In genomic region chr14:90823542-90823941, GRCh38 we compare ENCODE assay signal across 5 cellular contexts. TPM values are rescaled to one million over a fixed set of nuclear protein-coding genes. Genes with fewer than 3 reads are reported as not detected.
DNase-seq lines count a peak whose midpoint lies in the region; ATAC-seq, FAIRE-seq and TF ChIP-seq lines count a peak whose summit lies in the region.
"Not testable (repeated sequence)": the region's sequence is repeated elsewhere in the genome, so short reads cannot be mapped to it uniquely, and the experiment has no call there.

No MANE protein-coding gene starts in this region.

- TF ChIP-seq CTCF in HCT116 (IDR thresholded peaks at IDR 0.05 in 2 of 3, conservative IDR thresholded peaks at IDR 0.05 in 1 of 3; ENCODE audit: borderline replicate concordance in 1 of 3, insufficient read depth in 1 of 3, low read depth in 2 of 3, low read length in 2 of 3); OCI-LY7 (conservative IDR thresholded peaks at IDR 0.05; ENCODE audit: low read length); K562 (IDR thresholded peaks at IDR 0.05 in 2 of 3, conservative IDR thresholded peaks at IDR 0.05 in 1 of 3; ENCODE audit: insufficient read depth in 2 of 3, low read depth in 1 of 3, low read length in 3 of 3); endothelial cell (IDR thresholded peaks at IDR 0.05; ENCODE audit: unreplicated experiment); HepG2 (CRISPR knock-in tag; IDR thresholded peaks at IDR 0.05): not testable (repeated sequence)

- H3K4me3 Mint-ChIP-seq in endothelial cell (ENCODE audit: unreplicated experiment), result peak overlapping the region; percentile 4

- not testable (repeated sequence) for H3K27me3 Mint-ChIP-seq in endothelial cell (ENCODE audit: unreplicated experiment)

- RAD21 ChIA-PET in HCT116 (lab: Charles Lee; ENCODE audit: low non-redundant PET in 1 of 2, low total read pairs in 2 of 2, uncharacterized antibody in 2 of 2, unreplicated experiment in 2 of 2), result not testable (repeated sequence)

- H3K4me1 ChIP-seq in HCT116 (ENCODE audit: control insufficient read depth in 1 of 2, insufficient read depth in 2 of 2, low read length in 2 of 2), result peaks cover 10 to 14% of the 10 kb centered on the region in 2 experiments
- not testable (repeated sequence) for H3K4me1 ChIP-seq in OCI-LY7 (ENCODE audit: insufficient read depth, low read length, poor library complexity, severe bottlenecking)
- peaks cover 7 to 10% of the 10 kb centered on the region in 2 experiments for H3K4me1 ChIP-seq in K562 (replicated peaks in 1 of 2; ENCODE audit: control insufficient read depth in 2 of 2, insufficient read depth in 2 of 2, low read length in 2 of 2)
- peaks cover 14% of the 10 kb centered on the region for H3K4me1 ChIP-seq in HepG2 (ENCODE audit: insufficient read depth, low read length)

- intact Hi-C loops in HCT116 (cut with micrococcal nuclease); OCI-LY7 (cut with micrococcal nuclease; ENCODE audit: unreplicated experiment); K562 (cut with micrococcal nuclease); HepG2 (cut with micrococcal nuclease; ENCODE audit: unreplicated experiment): not testable (repeated sequence)

- POLR2A ChIA-PET in HCT116 (lab: Charles Lee); OCI-LY7 (lab: Charles Lee); HepG2 (lab: Yijun Ruan, JAX): not testable (repeated sequence)
- POLR2A ChIA-PET in K562 (lab: Yijun Ruan, JAX), result interaction anchor here (0.7 kb wide), 1 partner anchor 26 kb away, joined by 3 read pairs; no protein-coding TSS in a partner anchor

- not testable (repeated sequence) for ATAC-seq in HCT116, K562, HepG2

- not testable (repeated sequence) for H3K36me3 ChIP-seq in HCT116 (ENCODE audit: control insufficient read depth in 1 of 2, insufficient read depth in 2 of 2, low read length in 2 of 2); OCI-LY7 (ENCODE audit: insufficient read depth, low read length); K562 (ENCODE audit: control insufficient read depth, insufficient read depth, low read length); HepG2 (replicated peaks in 1 of 2; ENCODE audit: control insufficient read depth in 1 of 2, insufficient read depth in 2 of 2, low read length in 2 of 2)

- H3K27me3 ChIP-seq in HCT116 (ENCODE audit: insufficient read depth, low read length); K562 (ENCODE audit: control insufficient read depth in 2 of 2, insufficient read depth in 2 of 2, low read length in 2 of 2); HepG2 (ENCODE audit: control insufficient read depth in 1 of 2, insufficient read depth in 2 of 2, low read length in 2 of 2): not testable (repeated sequence)

- not testable (repeated sequence) for H3K36me3 Mint-ChIP-seq in endothelial cell (ENCODE audit: low read depth, unreplicated experiment)

- H3K27ac ChIP-seq in HCT116 (ENCODE audit: low read depth, low read length); OCI-LY7 (ENCODE audit: low read depth, low read length, poor library complexity, severe bottlenecking); K562 (ENCODE audit: extremely low read depth, low read depth, low read length); HepG2 (ENCODE audit: extremely low read length, insufficient read depth, low read length): not testable (repeated sequence)

- H4K20me1 ChIP-seq in HCT116 (ENCODE audit: insufficient read depth); OCI-LY7 (ENCODE audit: insufficient read depth, low read length); K562 (replicated peaks; ENCODE audit: control insufficient read depth, insufficient read depth, low read length); HepG2 (ENCODE audit: insufficient read depth, low read length): not testable (repeated sequence)

- not testable (repeated sequence) for BruUV-seq in HCT116 (replicated peaks; lab: Mats Ljungman, UMichigan); OCI-LY7 (replicated peaks; lab: Mats Ljungman, UMichigan); K562 (replicated peaks; lab: Mats Ljungman, UMichigan); HepG2 (replicated peaks; lab: Mats Ljungman, UMichigan)

- FAIRE-seq in K562 (lab: Jason Lieb, UNC); HepG2 (lab: Jason Lieb, UNC): not testable (repeated sequence)

- not testable (repeated sequence) for H3K27ac Mint-ChIP-seq in endothelial cell (ENCODE audit: unreplicated experiment)

- H3K4me2 ChIP-seq in HCT116 (ENCODE audit: low read length); OCI-LY7 (ENCODE audit: low read length); K562 (ENCODE audit: insufficient read depth, low read length); HepG2 (ENCODE audit: low read depth, low read length): not testable (repeated sequence)

- H2AFZ ChIP-seq in HCT116 (ENCODE audit: low read depth, low read length, poor library complexity, severe bottlenecking); OCI-LY7 (ENCODE audit: low read length); K562 (ENCODE audit: low read depth, low read length); HepG2 (ENCODE audit: low read length): not testable (repeated sequence)

- H3K9me3 ChIP-seq in HCT116 (ENCODE audit: control insufficient read depth in 1 of 2, insufficient read depth in 1 of 2, low read depth in 1 of 2, low read length in 2 of 2); OCI-LY7 (ENCODE audit: low read length); K562 (replicated peaks; ENCODE audit: control insufficient read depth, insufficient read depth, low read depth, low read length); HepG2 (ENCODE audit: low read length): not testable (repeated sequence)

- H3K4me3 ChIP-seq in HCT116 (replicated peaks in 1 of 2; ENCODE audit: low read depth in 1 of 2, low read length in 2 of 2); OCI-LY7 (ENCODE audit: low read depth, low read length, poor library complexity, severe bottlenecking); K562; HepG2 (replicated peaks in 1 of 3; ENCODE audit: insufficient read depth in 1 of 3, low read depth in 2 of 3, low read length in 3 of 3): not testable (repeated sequence)

- not testable (repeated sequence) for H3K9me1 ChIP-seq in K562 (ENCODE audit: control insufficient read depth, insufficient read depth, low read length)

- DNase-seq in HCT116 (ENCODE audit: low read depth, low spot score); K562 (ENCODE audit: extremely low read depth in 1 of 4, low spot score in 3 of 4); endothelial cell (ENCODE audit: low spot score); HepG2 (ENCODE audit: low spot score): not testable (repeated sequence)
- peak; percentile 4 for DNase-seq in OCI-LY7 (ENCODE audit: low spot score)

- not testable (repeated sequence) for H3K4me1 Mint-ChIP-seq in endothelial cell (ENCODE audit: unreplicated experiment)

- in situ Hi-C loops in K562 (cut with MboI), result loop anchor here (5.0 kb wide), 1 partner anchor 66 kb away; no protein-coding TSS in a partner anchor
- in situ Hi-C loops in HepG2 (cut with HindIII; ENCODE audit: extremely low pct_ligation_motif_present, low pct_unique_long_range_greater_than_20kb), result not testable (repeated sequence)

- H3K9ac ChIP-seq in HCT116 (ENCODE audit: low read length); K562 (ENCODE audit: insufficient read depth in 1 of 2, low read depth in 2 of 2, low read length in 2 of 2); HepG2 (ENCODE audit: insufficient read depth, low read depth, low read length): not testable (repeated sequence)

- TF ChIP-seq POLR2A in HCT116 (IDR thresholded peaks at IDR 0.05; ENCODE audit: borderline replicate concordance, extremely low read depth, insufficient read depth, insufficient read length); K562 (conservative IDR thresholded peaks at IDR 0.05); HepG2 (IDR thresholded peaks at IDR 0.05; ENCODE audit: insufficient read depth in 1 of 2, low read depth in 2 of 2, low read length in 2 of 2): not testable (repeated sequence)

- not testable (repeated sequence) for H3K9me2 ChIP-seq in HCT116 (ENCODE audit: insufficient read depth); OCI-LY7 (ENCODE audit: insufficient read depth, low read length)

- CTCF ChIA-PET in HCT116 (lab: Charles Lee); OCI-LY7 (lab: Charles Lee; ENCODE audit: unreplicated experiment); K562 (lab: Yijun Ruan, JAX; ENCODE audit: low intra/inter-chr PET ratio); HepG2 (lab: Yijun Ruan, JAX; ENCODE audit: low intra/inter-chr PET ratio, low total read pairs): not testable (repeated sequence)

- TF ChIP-seq EP300 in K562 (IDR thresholded peaks at IDR 0.05; ENCODE audit: low read length); HepG2 (IDR thresholded peaks at IDR 0.05; ENCODE audit: low read depth in 2 of 2, low read length in 2 of 2); HepG2 (CRISPR knock-in tag; IDR thresholded peaks at IDR 0.05; ENCODE audit: borderline replicate concordance): not testable (repeated sequence)

- 29% methylated on average over 4 of the region's 4 CpGs for WGBS in K562 (ENCODE audit: insufficient coverage, low coverage, missing lambda C conversion rate)
- 17% methylated on average over 4 of the region's 4 CpGs for WGBS in HepG2 (ENCODE audit: low lambda C conversion rate)

- H3K79me2 ChIP-seq in HCT116 (ENCODE audit: insufficient read depth, low read length); OCI-LY7 (ENCODE audit: insufficient read depth, low read depth, low read length); K562 (ENCODE audit: control insufficient read depth, insufficient read depth, low read length); HepG2 (ENCODE audit: insufficient read depth, low read length): not testable (repeated sequence)

- not testable (repeated sequence) for H3K9me3 Mint-ChIP-seq in endothelial cell (ENCODE audit: unreplicated experiment)

- TF ChIP-seq RAD21 in HCT116 (IDR thresholded peaks at IDR 0.05; ENCODE audit: low read depth); K562 (CRISPR knock-in tag; conservative IDR thresholded peaks at IDR 0.05 in 1 of 2, IDR thresholded peaks at IDR 0.05 in 1 of 2); HepG2 (CRISPR knock-in tag; IDR thresholded peaks at IDR 0.05): not testable (repeated sequence)

RNA-seq across cellular contexts. Expression of gene TTC7B, which starts 7.3 kb away (rescaled TPM):
- total RNA-seq in HCT116 (2021; ENCODE audit: unreplicated experiment) (70.6 TPM), OCI-LY7 (2022) (0.51 and 0.83 TPM in 2 replicates), K562 (2014; rRNA removed) (36.7 and 37.3 TPM in 2 replicates), K562 (2014; rRNA removed; fragmentation: Illumina TruSeq; extraction: Trizol) (25.7 and 27.4 TPM in 2 replicates), K562 (2015; rRNA removed; fragmentation: Illumina TruSeq; extraction: Trizol) (21.9 and 24.0 TPM in 2 replicates), K562 (2021) (77.2 and 77.7 TPM in 2 replicates), endothelial cell (ENCODE audit: unreplicated experiment) (93.5 TPM), HepG2 (2016; rRNA removed; fragmentation: Illumina TruSeq; extraction: Trizol) (1.3 and 2.4 TPM in 2 replicates)
- 66.2 and 71.8 TPM in 2 replicates for polyA plus RNA-seq in HCT116 (2012)
- total RNA-seq in OCI-LY7 (2014; rRNA removed; shearing (Covaris generic)), result 0.05 and 0.19 TPM in 2 replicates
- 118 and 173 TPM in 2 replicates for total RNA-seq in K562 (2011; cell fraction: chromatin; rRNA removed; ENCODE audit: low replicate concordance)
- total RNA-seq in K562 (2011; cell fraction: nucleolus; rRNA removed), result 48.5 and 49.9 TPM in 2 replicates
- 66.6 and 71.6 TPM in 2 replicates for total RNA-seq in K562 (2011; cell fraction: nucleoplasm; rRNA removed)
- polyA plus RNA-seq in K562 (2011; rRNA removed) (43.3 and 50.2 TPM in 2 replicates), K562 (2014; fragmentation: Illumina TruSeq; extraction: Trizol) (40.1 and 41.6 TPM in 2 replicates), K562 (2014; fragmentation: Nextera tagmentation; extraction: Ambion mirVana) (1 to 10 TPM; 2.2 to 2.5 TPM), K562 (2014; rRNA removed) (34.3 and 37.1 TPM in 2 replicates), HepG2 (2011; rRNA removed) (3.2 and 4.5 TPM in 2 replicates)
- 38.9 and 74.2 TPM in 2 replicates for polyA plus RNA-seq in K562 (2011; cell fraction: cytosol; rRNA removed)
- 51.9 and 63.4 TPM in 2 replicates for polyA plus RNA-seq in K562 (2011; cell fraction: nucleus; rRNA removed)
- polyA plus RNA-seq in K562 (2012), result 41.2 and 101 TPM in 2 replicates
- 70.1 and 70.2 TPM in 2 replicates for polyA minus RNA-seq in K562 (2011; rRNA and poly(A)+ RNA removed)
- polyA minus RNA-seq in K562 (2011; cell fraction: cytosol; rRNA and poly(A)+ RNA removed), result 70.3 and 94.5 TPM in 2 replicates
- 45.9 and 78.4 TPM in 2 replicates for polyA minus RNA-seq in K562 (2011; cell fraction: nucleus; rRNA and poly(A)+ RNA removed)
- total RNA-seq in HepG2 (2016; cell fraction: cytosol; rRNA removed; fragmentation: Illumina TruSeq; extraction: Trizol; ENCODE audit: low read depth), result 2.6 and 3.2 TPM in 2 replicates
- total RNA-seq in HepG2 (2016; cell fraction: insoluble cytoplasmic fraction; rRNA removed; fragmentation: Illumina TruSeq; extraction: Trizol), result 2.0 TPM in 2 replicates
- 7.9 and 8.4 TPM in 2 replicates for total RNA-seq in HepG2 (2016; cell fraction: membrane; rRNA removed; fragmentation: Illumina TruSeq; extraction: Trizol)
- total RNA-seq in HepG2 (2016; cell fraction: nucleus; rRNA removed; fragmentation: Illumina TruSeq; extraction: Trizol), result 1.1 and 2.2 TPM in 2 replicates
- polyA plus RNA-seq in HepG2 (2011; cell fraction: cytosol; rRNA removed), result 2.5 and 3.9 TPM in 2 replicates
- 2.6 and 2.8 TPM in 2 replicates for polyA plus RNA-seq in HepG2 (2011; cell fraction: nucleus; rRNA removed)
- 3.0 and 5.4 TPM in 2 replicates for polyA plus RNA-seq in HepG2 (2012)
- polyA plus RNA-seq in HepG2 (2016; cell fraction: cytosol; fragmentation: Illumina TruSeq; extraction: Trizol; ENCODE audit: low read depth), result 4.6 and 7.5 TPM in 2 replicates
- 3.9 and 4.3 TPM in 2 replicates for polyA plus RNA-seq in HepG2 (2016; cell fraction: insoluble cytoplasmic fraction; fragmentation: Illumina TruSeq; extraction: Trizol; ENCODE audit: low read depth)
- polyA plus RNA-seq in HepG2 (2016; cell fraction: membrane; fragmentation: Illumina TruSeq; extraction: Trizol; ENCODE audit: low read depth), result 8.4 and 12.0 TPM in 2 replicates
- polyA plus RNA-seq in HepG2 (2016; cell fraction: nucleus; fragmentation: Illumina TruSeq; extraction: Trizol; ENCODE audit: insufficient read depth, low read depth), result 3.6 and 5.4 TPM in 2 replicates
- polyA minus RNA-seq in HepG2 (2011; rRNA and poly(A)+ RNA removed; ENCODE audit: low replicate concordance), result 6.2 and 22.2 TPM in 2 replicates
- 4.2 and 9.8 TPM in 2 replicates for polyA minus RNA-seq in HepG2 (2011; cell fraction: cytosol; rRNA and poly(A)+ RNA removed)
- 1.8 and 3.2 TPM in 2 replicates for polyA minus RNA-seq in HepG2 (2011; cell fraction: nucleus; rRNA and poly(A)+ RNA removed)
